ENCODE assay signal across 11 cellular contexts in the genomic region with DNA sequence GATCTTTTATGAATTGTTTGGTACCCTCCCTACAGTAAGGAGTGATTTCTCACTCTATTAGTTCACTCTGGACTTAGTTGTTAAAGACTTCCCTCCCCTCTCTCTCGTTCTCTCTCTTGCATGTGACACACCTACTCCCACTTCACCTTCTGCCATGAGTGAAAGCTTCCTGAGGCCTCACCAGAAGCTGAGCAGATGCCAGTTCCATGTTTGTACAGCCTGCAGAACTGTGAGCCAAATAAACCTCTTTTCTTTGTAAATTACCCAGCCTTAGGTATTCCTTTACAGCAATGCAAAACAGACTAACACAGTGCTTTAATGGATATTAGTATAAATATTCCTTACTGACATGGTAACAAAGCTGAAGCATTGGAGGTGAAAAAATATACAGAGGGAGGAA.
"Had no signal": no experiment of that assay in that cellular context is flagged by ENCODE, and none has a peak within 500 bp of the region (broad histone marks: within the 10 kb centered on the region; RNA-seq: fewer than 3 reads in every experiment).

No MANE protein-coding gene starts in this region.

- H3K9ac ChIP-seq: GM23248 had no signal

- H3K9me3 Mint-ChIP-seq: H9, HFFc6 had no signal

- H3K27ac ChIP-seq: GM23248 had no signal

- ATAC-seq: GM23338, HCT116 had no signal

- H3K27ac Mint-ChIP-seq: GM23338, H9, HFFc6 had no signal

- DNase-seq: GM23248, GOT3, H7, H9, HCEC 1CT, HFFc6 had no signal

- H3K36me3 ChIP-seq: HAP-1 had no signal

- H3K9me3 ChIP-seq: HAP-1 had no signal

- H3K4me2 ChIP-seq: GM23338 had no signal

- H3K4me3 ChIP-seq: GM23248, GM23338, HAP-1 had no signal

- FAIRE-seq: H1, H54 had no signal

- H3K4me3 Mint-ChIP-seq: GM23338, H9, HFFc6 had no signal

- H3K4me1 Mint-ChIP-seq: GM23338, H9 had no signal

- H3K4me1 ChIP-seq: HAP-1 had no signal

- H2AFZ ChIP-seq: GM23248, GM23338 had no signal
